Comparison of ENCODE assay signal across 25 cellular contexts in genomic region chr16:79037429-79038373, GRCh38.
DNase-seq lines count a peak whose midpoint lies in the region; ATAC-seq lines count a peak whose summit lies in the region.
"Had no signal": no experiment of that assay in that cellular context is flagged by ENCODE, and none has a peak within 500 bp of the region (broad histone marks: within the 10 kb centered on the region; RNA-seq: fewer than 3 reads in every experiment).

No MANE protein-coding gene starts in this region.

- peaks cover 7 to 8% of the 10 kb centered on the region in 2 donors for H3K4me1 Mint-ChIP-seq in effector memory CD8-positive, alpha-beta T cell (ENCODE audit: low read depth in 2 of 2)
- H3K4me1 Mint-ChIP-seq: H9 had no signal

- no peak overlapping the region for H3K4me3 ChIP-seq in muscle layer of colon (ENCODE audit: low read depth in 1 of 2, low read length in 2 of 2)
- H3K4me3 ChIP-seq: breast epithelium, ovary, PC-9, SJSA1, testis had no signal

- no peaks in the 10 kb centered on the region for H3K36me3 ChIP-seq in muscle layer of colon (ENCODE audit: insufficient read depth, low read length)
- H3K36me3 ChIP-seq: breast epithelium, ovary, SJSA1 had no signal

- H3K9me3 ChIP-seq in muscle layer of colon (ENCODE audit: low read length) = no peaks in the 10 kb centered on the region
- H3K9me3 ChIP-seq: breast epithelium, ovary, testis had no signal

- no peaks in the 10 kb centered on the region for H3K27me3 ChIP-seq in muscle layer of colon (ENCODE audit: control insufficient read depth in 1 of 2, insufficient read depth in 2 of 2, low read length in 2 of 2)
- H3K27me3 ChIP-seq: breast epithelium, ovary, SJSA1, testis had no signal

- H3K36me3 Mint-ChIP-seq in effector memory CD8-positive, alpha-beta T cell (ENCODE audit: insufficient read depth) = peaks cover 3% of the 10 kb centered on the region

- ATAC-seq in effector memory CD8-positive, alpha-beta T cell (replicated peaks) = no peak
- ATAC-seq in GM18861 (IDR thresholded peaks at IDR 0.05; ENCODE audit: unreplicated experiment) = no peak
- ATAC-seq in GM19395 (IDR thresholded peaks at IDR 0.05; ENCODE audit: unreplicated experiment) = no peak
- ATAC-seq: naive thymus-derived CD4-positive, alpha-beta T cell; sciatic nerve had no signal

- peak overlapping the region; percentile 12 to 26 for H3K27ac Mint-ChIP-seq in effector memory CD8-positive, alpha-beta T cell
- H3K27ac Mint-ChIP-seq: activated CD4-positive, alpha-beta T cell treated with anti-CD3 and anti-CD28 coated beads, Interleukin-2, amount 10 ng/mL, durations not matched to agents 7 days and 5 days; CD4-positive, CD25-positive, alpha-beta regulatory T cell; H9; naive thymus-derived CD4-positive, alpha-beta T cell; T-helper 1 cell treated with Interleukin-12 subunit alpha and Interleukin-12 subunit beta and Interleukin-4 antibody, amounts not matched to agents 30 μg/mL and 1 μg/mL, for 36 hours had no signal

- no peaks in the 10 kb centered on the region for H3K27me3 Mint-ChIP-seq in effector memory CD8-positive, alpha-beta T cell
- H3K27me3 Mint-ChIP-seq: activated CD4-positive, alpha-beta T cell treated with anti-CD3 and anti-CD28 coated beads, Interleukin-2, amount 10 ng/mL, durations not matched to agents 7 days and 5 days; CD4-positive, CD25-positive, alpha-beta regulatory T cell; naive thymus-derived CD4-positive, alpha-beta T cell had no signal

- H3K9ac ChIP-seq in muscle layer of colon (ENCODE audit: low read length) = no peak overlapping the region

- peaks cover 2 to 7% of the 10 kb centered on the region in 2 donors for H3K9me3 Mint-ChIP-seq in effector memory CD8-positive, alpha-beta T cell

- DNase-seq in DMS153 (lab: John Stamatoyannopoulos, UW) = peak; percentile 78
- DNase-seq in NCI-H146 treated with DMSO at 0.1 percent for 48 hours (lab: John Stamatoyannopoulos, UW; ENCODE audit: unreplicated experiment) = peak; percentile 47
- DNase-seq in effector memory CD8-positive, alpha-beta T cell = no peak
- DNase-seq in NCI-H774 (lab: John Stamatoyannopoulos, UW) = no peak
- DNase-seq in globus pallidus (ENCODE audit: low spot score) = no peak
- DNase-seq: activated CD4-positive, alpha-beta T cell treated with anti-CD3 and anti-CD28 coated beads, Interleukin-2, amount 10 ng/mL, durations not matched to agents 7 days and 5 days; activated effector memory CD4-positive, alpha-beta T cell treated with Interleukin-2 at 50 U/mL for 16 hours; CD4-positive, CD25-positive, alpha-beta regulatory T cell; DMS79; H9; Karpas-422; mesenchymal stem cell; naive thymus-derived CD4-positive, alpha-beta T cell; NCI-H1048; NCI-H82; ovary; PC-9; testis had no signal

- no peak overlapping the region for H3K4me3 Mint-ChIP-seq in effector memory CD8-positive, alpha-beta T cell
- H3K4me3 Mint-ChIP-seq: activated CD4-positive, alpha-beta T cell treated with anti-CD3 and anti-CD28 coated beads, Interleukin-2, amount 10 ng/mL, durations not matched to agents 7 days and 5 days; CD4-positive, CD25-positive, alpha-beta regulatory T cell; H9; naive thymus-derived CD4-positive, alpha-beta T cell; T-helper 1 cell treated with Interleukin-12 subunit alpha and Interleukin-12 subunit beta and Interleukin-4 antibody, amounts not matched to agents 30 μg/mL and 1 μg/mL, for 36 hours had no signal

- H3K27ac ChIP-seq in muscle layer of colon (ENCODE audit: low read depth, low read length) = peak overlapping the region; percentile 14
- H3K27ac ChIP-seq: breast epithelium, ovary, PC-9, SJSA1, testis had no signal

- peaks cover 29% of the 10 kb centered on the region for H3K4me1 ChIP-seq in muscle layer of colon (ENCODE audit: insufficient read depth, low read length)
- H3K4me1 ChIP-seq: breast epithelium, SJSA1 had no signal

Comparison
In these comparisons a context has a peak if more than half of its experiments do, and no peak if none do; other contexts are left out.
1. DNase-seq: peak in DMS153 (single experiment) and NCI-H146 treated with DMSO at 0.1 percent for 48 hours (single experiment); none in effector memory CD8-positive, alpha-beta T cell (0 of 3), NCI-H774 (single experiment) and globus pallidus (single experiment).